Comparison of ENCODE assay signal across 16 cellular contexts in genomic region chr3:191238321-191238817, GRCh38. TPM values are rescaled to one million over a fixed set of nuclear protein-coding genes. Genes with fewer than 3 reads are reported as not detected.
DNase-seq lines count a peak whose midpoint lies in the region; ATAC-seq and TF ChIP-seq lines count a peak whose summit lies in the region.
"Had no signal": no experiment of that assay in that cellular context is flagged by ENCODE, and none has a peak within 500 bp of the region (broad histone marks: within the 10 kb centered on the region; RNA-seq: fewer than 3 reads in every experiment).

No MANE protein-coding gene starts in this region.

- DNase-seq in DMS53 treated with DMSO at 0.1 percent for 48 hours (lab: John Stamatoyannopoulos, UW; ENCODE audit: unreplicated experiment) = peak; percentile 16
- peak; percentile 54 for DNase-seq in brain microvascular endothelial cell
- no peak for DNase-seq in amniotic stem cell (lab: John Stamatoyannopoulos, UW)
- no peak for DNase-seq in DMS114 treated with DMSO at 0.1 percent for 48 hours (lab: John Stamatoyannopoulos, UW; ENCODE audit: unreplicated experiment)
- no peak for DNase-seq in retina
- DNase-seq: activated CD8-positive, alpha-beta memory T cell treated with anti-CD3 and anti-CD28 coated beads, Interleukin-2, amount 50 U/mL, for 4 hours; activated naive CD8-positive, alpha-beta T cell treated with anti-CD3 and anti-CD28 coated beads, Interleukin-2, amount 50 U/mL, for 24 hours; CD4-positive, alpha-beta memory T cell; effector memory CD8-positive, alpha-beta T cell; NCI-H2029 treated with DMSO at 0.1 percent for 48 hours; psoas muscle had no signal

- H3K4me3 ChIP-seq in HUES6 (ENCODE audit: low read depth, low read length) = no peak overlapping the region
- H3K4me3 ChIP-seq in brain microvascular endothelial cell (ENCODE audit: low read depth, low read length) = no peak overlapping the region
- no peak overlapping the region for H3K4me3 ChIP-seq in mesodermal cell (ENCODE audit: extremely low read depth, insufficient read depth, low read length, poor library complexity, severe bottlenecking)
- H3K4me3 ChIP-seq: HAP-1, psoas muscle had no signal

- H3K9me3 ChIP-seq in HUES6 (ENCODE audit: control insufficient read depth, insufficient read depth, low read depth, low read length) (no peaks in the 10 kb centered on the region), mesodermal cell (ENCODE audit: control insufficient read depth, low read length) (no peaks in the 10 kb centered on the region)
- H3K9me3 ChIP-seq: HAP-1, psoas muscle had no signal

- H3K36me3 ChIP-seq in HUES6 (ENCODE audit: control insufficient read depth, insufficient read depth, low read length) = no peaks in the 10 kb centered on the region
- no peaks in the 10 kb centered on the region for H3K36me3 ChIP-seq in brain microvascular endothelial cell (replicated peaks)
- H3K36me3 ChIP-seq in mesodermal cell (ENCODE audit: control insufficient read depth, insufficient read depth, low read length) = no peaks in the 10 kb centered on the region
- H3K36me3 ChIP-seq: HAP-1 had no signal

- H3K27ac ChIP-seq in HUES6 (ENCODE audit: low read depth, low read length) = no peak overlapping the region
- peak overlapping the region; percentile 38 for H3K27ac ChIP-seq in brain microvascular endothelial cell
- H3K27ac ChIP-seq in mesodermal cell (ENCODE audit: low read depth, low read length, severe bottlenecking) = peak overlapping the region; percentile 55
- H3K27ac ChIP-seq: KMS-11, psoas muscle had no signal

- ATAC-seq in GM18511 (IDR thresholded peaks at IDR 0.05; ENCODE audit: unreplicated experiment) = no peak
- ATAC-seq: activated naive CD8-positive, alpha-beta T cell treated with anti-CD3 and anti-CD28 coated beads, Interleukin-2, amount 50 U/mL, for 24 hours; effector memory CD8-positive, alpha-beta T cell; psoas muscle had no signal

- WGBS in mesodermal cell (ENCODE audit: insufficient coverage in 2 of 2), 2 experiments = 43 to 44% methylated on average over 3 to 4 of the region's 4 CpGs

- H3K4me1 ChIP-seq in HUES6 (ENCODE audit: control insufficient read depth, insufficient read depth, low read length) (peaks cover 45% of the 10 kb centered on the region), mesodermal cell (ENCODE audit: control insufficient read depth, insufficient read depth, low read length, poor library complexity, severe bottlenecking) (peaks cover 41% of the 10 kb centered on the region)
- H3K4me1 ChIP-seq: psoas muscle had no signal

- in situ Hi-C loops in brain microvascular endothelial cell (cut with HindIII; ENCODE audit: low pct_ligation_motif_present, low sequenced_read_pairs) = no loop called here

- no peaks in the 10 kb centered on the region for H3K27me3 ChIP-seq in HUES6 (ENCODE audit: control insufficient read depth, insufficient read depth, low read length)
- no peaks in the 10 kb centered on the region for H3K27me3 ChIP-seq in brain microvascular endothelial cell (replicated peaks)

- no peak for TF ChIP-seq CTCF in brain microvascular endothelial cell (IDR thresholded peaks at IDR 0.05; ENCODE audit: low read depth, low read length, missing control alignments)

- H3K9ac ChIP-seq in HUES6 (ENCODE audit: low read length) = peak overlapping the region; percentile 12
- H3K9ac ChIP-seq: KMS-11 had no signal

RNA-seq across cellular contexts. Expression of gene OSTN, which starts 39.3 kb away (rescaled TPM):
- polyA plus RNA-seq in mesodermal cell (2013, experiment 1 of 2) = not detected
- 0.10 TPM for polyA plus RNA-seq in mesodermal cell (2013, experiment 2 of 2)
- polyA plus RNA-seq: CD4-positive, alpha-beta memory T cell had no signal

Comparison
In these comparisons a context has a peak if more than half of its experiments do, and no peak if none do; other contexts are left out.
1. DNase-seq: peak in DMS53 treated with DMSO at 0.1 percent for 48 hours (single experiment) and brain microvascular endothelial cell (single experiment); none in amniotic stem cell (single experiment), DMS114 treated with DMSO at 0.1 percent for 48 hours (single experiment) and retina (single experiment).